In genomic region chr22:28231423-28231822, GRCh38 we compare ENCODE assay signal across 14 cellular contexts.
A peak's percentile ranks its signal among the peaks of the same experiment; 100 is the strongest.
DNase-seq lines count a peak whose midpoint lies in the region; ATAC-seq lines count a peak whose summit lies in the region.
"Had no signal": no experiment of that assay in that cellular context is flagged by ENCODE, and none has a peak within 500 bp of the region (broad histone marks: within the 10 kb centered on the region; RNA-seq: fewer than 3 reads in every experiment).

No MANE protein-coding gene starts in this region.

- no peak for ATAC-seq in activated CD4-positive, CD25-positive, alpha-beta regulatory T cell treated with anti-CD3 and anti-CD28 coated beads, Interleukin-2, amount 50 U/mL, for 24 hours
- no peak for ATAC-seq in left colon
- ATAC-seq: stimulated activated naive CD8-positive, alpha-beta T cell treated with anti-CD3 and anti-CD28 coated beads, Interleukin-15, amount 100 ng/mL, for 72 hours had no signal

- DNase-seq in ELF-1 (ENCODE audit: low read depth, low spot score) (peak; percentile 29), M059J (ENCODE audit: low read depth) (peak; percentile 34), fibroblast of gingiva (ENCODE audit: low read depth) (peak; percentile 32), myocyte (ENCODE audit: low read depth) (peak; percentile 78), NCI-H524 (lab: John Stamatoyannopoulos, UW) (no peak), mucosa of gallbladder (ENCODE audit: low spot score) (no peak), left colon (no peak)
- DNase-seq: activated CD4-positive, alpha-beta T cell treated with anti-CD3 and anti-CD28 coated beads for 4 hours; CD8-positive, alpha-beta memory T cell; kidney; NCI-H1436 treated with DMSO at 0.1 percent for 48 hours; stimulated activated naive CD8-positive, alpha-beta T cell treated with anti-CD3 and anti-CD28 coated beads, Interleukin-15, amount 100 ng/mL, for 72 hours; SW 1271 had no signal

- intact Hi-C loops in left colon (cut with DNase I, micrococcal nuclease), result no loop called here

Comparison
In these comparisons a context has a peak if more than half of its experiments do, and no peak if none do; other contexts are left out.
1. DNase-seq: peak in ELF-1 (single experiment), M059J (single experiment), fibroblast of gingiva (single experiment) and myocyte (single experiment); none in NCI-H524 (0 of 2), mucosa of gallbladder (single experiment) and left colon (0 of 2).